ENCODE assay signal across 21 cellular contexts in the genomic region with DNA sequence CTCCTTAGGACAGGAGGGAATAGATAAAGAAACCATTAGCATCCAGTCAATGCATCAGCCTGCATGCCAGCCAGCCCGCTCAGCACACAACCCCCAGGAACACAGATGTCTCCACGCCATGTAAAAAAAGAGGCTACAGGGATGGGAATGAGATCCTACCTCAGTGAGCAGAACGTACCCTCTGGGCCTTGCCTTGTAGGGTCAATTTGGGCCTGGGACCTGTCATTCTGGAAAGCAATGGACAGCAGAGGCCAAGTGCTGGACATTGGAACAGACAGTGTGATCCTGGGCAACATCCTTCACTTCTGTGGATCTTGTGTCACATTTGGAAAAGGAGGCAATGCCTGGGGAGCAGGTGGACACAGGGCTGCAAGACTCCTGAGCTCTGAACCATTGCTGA. TPM values are rescaled to one million over a fixed set of nuclear protein-coding genes. Genes with fewer than 3 reads are reported as not detected.
DNase-seq lines count a peak whose midpoint lies in the region; ATAC-seq and TF ChIP-seq lines count a peak whose summit lies in the region.
"Had no signal": no experiment of that assay in that cellular context is flagged by ENCODE, and none has a peak within 500 bp of the region (broad histone marks: within the 10 kb centered on the region; RNA-seq: fewer than 3 reads in every experiment).

No MANE protein-coding gene starts in this region.

- ATAC-seq in left cardiac atrium (no peak), upper lobe of right lung (no peak), GM21619 (IDR thresholded peaks at IDR 0.05; ENCODE audit: unreplicated experiment) (no peak)
- ATAC-seq in naive thymus-derived CD8-positive, alpha-beta T cell = no peak

- no peaks in the 10 kb centered on the region for H3K4me1 Mint-ChIP-seq in CD14-positive monocyte
- no peaks in the 10 kb centered on the region for H3K4me1 Mint-ChIP-seq in naive thymus-derived CD8-positive, alpha-beta T cell
- H3K4me1 Mint-ChIP-seq: CD4-positive, alpha-beta memory T cell had no signal

- H3K27me3 ChIP-seq in upper lobe of right lung (no peaks in the 10 kb centered on the region), uterus (no peaks in the 10 kb centered on the region)

- H3K27ac Mint-ChIP-seq in CD14-positive monocyte = no peak overlapping the region
- H3K27ac Mint-ChIP-seq in naive thymus-derived CD8-positive, alpha-beta T cell = no peak overlapping the region
- H3K27ac Mint-ChIP-seq: CD4-positive, alpha-beta memory T cell had no signal

- DNase-seq in cardiac septum (ENCODE audit: low spot score) = peak; percentile 54
- no peak for DNase-seq in left cardiac atrium
- peak; percentile 2 for DNase-seq in CD14-positive monocyte (ENCODE audit: low spot score)
- peak; percentile 18 for DNase-seq in mesenteric fat pad (ENCODE audit: low spot score)
- DNase-seq in upper lobe of right lung = peak; percentile 19
- no peak for DNase-seq in naive thymus-derived CD8-positive, alpha-beta T cell
- no peak for DNase-seq in uterus
- DNase-seq: Calu3; CD4-positive, alpha-beta memory T cell; COR-L47; DMS53; DMS79 treated with DMSO at 0.1 percent for 48 hours; GF-D8; GM23248; H7; HCEC 1CT had no signal

- H3K27me3 Mint-ChIP-seq in CD14-positive monocyte (ENCODE audit: low read depth in 3 of 3) = peaks cover 2 to 5% (median 3%) of the 10 kb centered on the region in 3 donors
- peaks cover 10 to 52% (median 17%) of the 10 kb centered on the region in 5 donors for H3K27me3 Mint-ChIP-seq in naive thymus-derived CD8-positive, alpha-beta T cell

- no peak overlapping the region for H3K4me3 Mint-ChIP-seq in CD14-positive monocyte
- peak overlapping the region in 1 of 10 donors; percentile 29 for H3K4me3 Mint-ChIP-seq in naive thymus-derived CD8-positive, alpha-beta T cell
- H3K4me3 Mint-ChIP-seq: CD4-positive, alpha-beta memory T cell had no signal

- H3K4me1 ChIP-seq in upper lobe of right lung = no peaks in the 10 kb centered on the region
- no peaks in the 10 kb centered on the region for H3K4me1 ChIP-seq in uterus

- H3K4me3 ChIP-seq in upper lobe of right lung (no peak overlapping the region), uterus (no peak overlapping the region)
- H3K4me3 ChIP-seq: GM23248 had no signal

- intact Hi-C loops in cardiac septum (cut with DNase I) (no loop called here), left cardiac atrium (cut with DNase I) (no loop called here), CD14-positive monocyte (cut with micrococcal nuclease) (no loop called here), upper lobe of right lung (cut with DNase I) (no loop called here), uterus (cut with DNase I; ENCODE audit: low total_unique reads) (no loop called here)

- H3K36me3 ChIP-seq in upper lobe of right lung (no peaks in the 10 kb centered on the region), uterus (no peaks in the 10 kb centered on the region)

- H3K36me3 Mint-ChIP-seq in CD14-positive monocyte = no peaks in the 10 kb centered on the region
- peaks cover 0 to 36% (median 0%) of the 10 kb centered on the region in 3 donors for H3K36me3 Mint-ChIP-seq in naive thymus-derived CD8-positive, alpha-beta T cell

- H3K9me3 ChIP-seq in upper lobe of right lung (no peaks in the 10 kb centered on the region), uterus (no peaks in the 10 kb centered on the region)

- POLR2A ChIA-PET in naive thymus-derived CD8-positive, alpha-beta T cell (lab: Charles Lee) = no interaction called here

- TF ChIP-seq CTCF in CD14-positive monocyte (IDR thresholded peaks at IDR 0.05) = no peak
- no peak for TF ChIP-seq CTCF in upper lobe of right lung (IDR thresholded peaks at IDR 0.05)
- TF ChIP-seq CTCF in uterus (IDR thresholded peaks at IDR 0.05) = no peak

- peaks cover 10 to 25% (median 19%) of the 10 kb centered on the region in 7 donors for H3K9me3 Mint-ChIP-seq in CD14-positive monocyte
- H3K9me3 Mint-ChIP-seq in naive thymus-derived CD8-positive, alpha-beta T cell = peaks cover 8 to 42% (median 28%) of the 10 kb centered on the region in 9 donors

- H3K27ac ChIP-seq in upper lobe of right lung (no peak overlapping the region), uterus (no peak overlapping the region)
- H3K27ac ChIP-seq: GM23248 had no signal

- no peak for TF ChIP-seq POLR2A in uterus (IDR thresholded peaks at IDR 0.05)

RNA-seq across cellular contexts. Expression of a gene that starts 26.0 kb away (rescaled TPM):
- total RNA-seq in cardiac septum (not detected), left cardiac atrium (not detected), mesenteric fat pad (not detected), upper lobe of right lung (not detected), uterus (not detected)
- polyA plus RNA-seq in CD14-positive monocyte = not detected
- not detected for total RNA-seq in naive thymus-derived CD8-positive, alpha-beta T cell
- under 1 TPM in 1 of 3 donors, not detected in 2; 0.40 TPM for polyA plus RNA-seq in naive thymus-derived CD8-positive, alpha-beta T cell
- total RNA-seq: A172; A673; Calu3; CD4-positive, alpha-beta memory T cell; Daoy; GM23248 had no signal
- polyA plus RNA-seq: BJ; CD4-positive, alpha-beta memory T cell; GM23248 had no signal

RNA-seq across cellular contexts. Expression of a gene that starts 54.3 kb away (rescaled TPM):
- total RNA-seq in cardiac septum (47.8 TPM), left cardiac atrium (10 to 100 TPM; 48.7 to 50.8 TPM), mesenteric fat pad (57.4 TPM), upper lobe of right lung (58.8 TPM), uterus (10 to 100 TPM; 10.3 to 54.0 (median 36.4) TPM)
- polyA plus RNA-seq in CD14-positive monocyte = 100 to 1,000 TPM; 161 to 162 TPM
- total RNA-seq in naive thymus-derived CD8-positive, alpha-beta T cell = 10 to 100 TPM; 67.5 to 67.9 TPM
- polyA plus RNA-seq in naive thymus-derived CD8-positive, alpha-beta T cell = 100 to 1,000 TPM; 125 to 130 (median 127) TPM

Comparison
In these comparisons a context has a peak if more than half of its experiments do, and no peak if none do; other contexts are left out.
1. DNase-seq: peak in cardiac septum (single experiment), CD14-positive monocyte (single experiment), mesenteric fat pad (single experiment) and upper lobe of right lung (single experiment); none in left cardiac atrium (single experiment), naive thymus-derived CD8-positive, alpha-beta T cell (0 of 10) and uterus (0 of 2).